In genomic region chr6:26273673-26274595, GRCh38 we compare ENCODE assay signal across 8 cellular contexts.
DNase-seq lines count a peak whose midpoint lies in the region; ATAC-seq, FAIRE-seq and TF ChIP-seq lines count a peak whose summit lies in the region.

No MANE protein-coding gene starts in this region.

- BruUV-seq in endothelial cell of umbilical vein (replicated peaks; lab: Mats Ljungman, UMichigan) = no TSS peak

- H3K9ac ChIP-seq in endothelial cell of umbilical vein (replicated peaks; ENCODE audit: extremely low read depth, insufficient read depth, low read length) = peak overlapping the region; percentile 82

- DNase-seq in NOMO-1 treated with DMSO at 0.1 percent for 48 hours (lab: John Stamatoyannopoulos, UW; ENCODE audit: unreplicated experiment) (peak; percentile 51), endothelial cell of umbilical vein (ENCODE audit: low read depth, low spot score) (peak; percentile 65), prostate gland (ENCODE audit: low spot score) (no peak), iPS-NIHi11 (ENCODE audit: low spot score) (no peak), NCI-H446 (lab: John Stamatoyannopoulos, UW) (no peak), NCI-H2029 (lab: John Stamatoyannopoulos, UW) (no peak)

- POLR2A ChIA-PET in endothelial cell of umbilical vein (lab: Charles Lee) = interaction anchor here (0.7 to 7.3 kb wide), 5 partner anchors 11 to 58 kb away, joined by 3 to 60 read pairs (median 18); a partner anchor contains a TSS

- peak overlapping the region; percentile 73 for H3K4me2 ChIP-seq in endothelial cell of umbilical vein (ENCODE audit: insufficient read depth, low read length)

- no peak for FAIRE-seq in endothelial cell of umbilical vein (lab: Jason Lieb, UNC)

- H3K79me2 ChIP-seq in endothelial cell of umbilical vein (ENCODE audit: control insufficient read depth, insufficient read depth, low read length) = no peaks in the 10 kb centered on the region

- no peaks in the 10 kb centered on the region for H3K9me3 ChIP-seq in endothelial cell of umbilical vein (replicated peaks; ENCODE audit: control insufficient read depth, insufficient read depth, low read length)
- H3K9me3 ChIP-seq in prostate gland = no peaks in the 10 kb centered on the region

- H4K20me1 ChIP-seq in endothelial cell of umbilical vein (replicated peaks; ENCODE audit: control insufficient read depth, extremely low read depth, insufficient read depth, low read length) = no peaks in the 10 kb centered on the region

- no peak for ATAC-seq in HG03196 (IDR thresholded peaks at IDR 0.05; ENCODE audit: unreplicated experiment)

- TF ChIP-seq POLR2A in GM10847 (IDR thresholded peaks at IDR 0.05; ENCODE audit: extremely low read depth, insufficient read length) (peak; percentile 41), endothelial cell of umbilical vein (IDR thresholded peaks at IDR 0.05; ENCODE audit: low read depth, low read length) (peak; percentile 32), prostate gland (IDR thresholded peaks at IDR 0.05) (no peak)

- TF ChIP-seq CTCF in endothelial cell of umbilical vein (IDR thresholded peaks at IDR 0.05; ENCODE audit: extremely low read depth in 1 of 2, insufficient read depth in 1 of 2, low read depth in 1 of 2, low read length in 2 of 2) (no peak), prostate gland (IDR thresholded peaks at IDR 0.05) (no peak)

- no peaks in the 10 kb centered on the region for H3K9me1 ChIP-seq in endothelial cell of umbilical vein (replicated peaks; ENCODE audit: control insufficient read depth, extremely low read depth, insufficient read depth, low read length)

- dilution Hi-C loops in endothelial cell of umbilical vein (cut with MboI; ENCODE audit: extremely low pct_ligation_motif_present, low sequenced_read_pairs) = no loop called here

- intact Hi-C loops in endothelial cell of umbilical vein (cut with micrococcal nuclease) (loop anchor here (1.0 to 5.0 kb wide), 6 partner anchors 11 to 859 kb away; a partner anchor contains a TSS), prostate gland (cut with DNase I) (loop anchor here (5.0 kb wide), 1 partner anchor 52 kb away; no protein-coding TSS in a partner anchor)

- WGBS in prostate gland = 17% methylated on average over 21 of the region's 21 CpGs

- H3K27me3 ChIP-seq in endothelial cell of umbilical vein (ENCODE audit: control insufficient read depth in 2 of 2, insufficient read depth in 2 of 2, low read length in 2 of 2) (no peaks in the 10 kb centered on the region), prostate gland (replicated peaks; ENCODE audit: insufficient read depth) (no peaks in the 10 kb centered on the region)

- H2AFZ ChIP-seq in endothelial cell of umbilical vein (ENCODE audit: low read depth, low read length) = peak overlapping the region; percentile 61

- H3K4me1 ChIP-seq in endothelial cell of umbilical vein (ENCODE audit: control insufficient read depth, extremely low read depth, insufficient read depth, low read length) (peaks cover 27% of the 10 kb centered on the region), prostate gland (replicated peaks) (no peaks in the 10 kb centered on the region)

- CTCF ChIA-PET in endothelial cell of umbilical vein (lab: Charles Lee) = interaction anchor here (0.7 to 3.9 kb wide), 8 partner anchors 9 to 322 kb away, joined by 3 to 23 read pairs (median 8); a partner anchor contains a TSS

- peak overlapping the region; percentile 72 for H3K27ac ChIP-seq in endothelial cell of umbilical vein (ENCODE audit: insufficient read depth, low read depth, low read length)
- H3K27ac ChIP-seq in prostate gland = peak overlapping the region; percentile 86 to 89

- H3K36me3 ChIP-seq in endothelial cell of umbilical vein (ENCODE audit: control insufficient read depth in 2 of 2, extremely low read depth in 1 of 2, insufficient read depth in 2 of 2, low read length in 2 of 2) (no peaks in the 10 kb centered on the region), prostate gland (no peaks in the 10 kb centered on the region)

- H3K4me3 ChIP-seq in endothelial cell of umbilical vein (replicated peaks in 1 of 3; ENCODE audit: insufficient read depth in 1 of 3, low read depth in 1 of 3, low read length in 3 of 3) (peak overlapping the region; percentile 22 to 75 (median 32)), prostate gland (peak overlapping the region; percentile 32 to 36)

TF ChIP-seq in endothelial cell of umbilical vein, 7 proteins besides CTCF, POLR2A, EP300 and RAD21:
- no peak for TF ChIP-seq POLR2AphosphoS5 (IDR thresholded peaks at IDR 0.05; ENCODE audit: insufficient read depth, low read depth, low read length)
- no peak for TF ChIP-seq EZH2 (IDR thresholded peaks at IDR 0.05; ENCODE audit: borderline replicate concordance, low read depth, low read length, severe bottlenecking)
- no peak for TF ChIP-seq MAX (IDR thresholded peaks at IDR 0.05; ENCODE audit: insufficient read depth, insufficient read length)
- no peak for TF ChIP-seq GATA2 (IDR thresholded peaks at IDR 0.05; ENCODE audit: insufficient read depth, insufficient read length, low read depth, low read length)
- no peak for TF ChIP-seq MYC (IDR thresholded peaks at IDR 0.05; ENCODE audit: low read depth, low read length)
- TF ChIP-seq JUN (IDR thresholded peaks at IDR 0.05; ENCODE audit: borderline replicate concordance, insufficient read depth, insufficient read length, low read depth) = no peak
- no peak for TF ChIP-seq FOS (IDR thresholded peaks at IDR 0.05; ENCODE audit: borderline replicate concordance, insufficient read depth, low read length)

Comparison
In these comparisons a context has a peak if more than half of its experiments do, and no peak if none do; other contexts are left out.
1. DNase-seq: peak in NOMO-1 treated with DMSO at 0.1 percent for 48 hours (single experiment) and endothelial cell of umbilical vein (single experiment); none in prostate gland (single experiment), iPS-NIHi11 (single experiment), NCI-H446 (0 of 2) and NCI-H2029 (single experiment).